23 cellular contexts compared by ENCODE assay signal in the genomic region with DNA sequence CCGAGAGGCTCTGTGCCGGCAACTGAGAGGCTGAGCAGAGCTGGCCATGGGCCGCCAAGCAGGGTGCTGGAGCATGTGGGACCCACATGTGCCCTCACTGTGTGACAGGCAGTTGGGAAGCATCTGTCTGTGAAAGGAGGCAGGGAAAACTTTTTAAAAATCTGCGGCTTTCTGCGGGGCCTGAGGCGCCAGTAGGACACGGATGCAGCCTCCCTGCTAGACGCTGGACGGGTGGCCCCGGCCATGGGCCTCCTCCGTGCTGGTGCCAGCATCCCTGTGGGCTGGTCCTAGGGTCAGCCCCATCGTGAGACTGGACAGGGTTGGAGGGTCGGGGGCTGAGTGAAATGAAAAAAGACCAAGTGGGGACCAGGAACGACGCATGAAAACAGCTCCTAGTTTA. TPM values are rescaled to one million over a fixed set of nuclear protein-coding genes. Genes with fewer than 3 reads are reported as not detected.
DNase-seq lines count a peak whose midpoint lies in the region; ATAC-seq and TF ChIP-seq lines count a peak whose summit lies in the region.
"Had no signal": no experiment of that assay in that cellular context is flagged by ENCODE, and none has a peak within 500 bp of the region (broad histone marks: within the 10 kb centered on the region; RNA-seq: fewer than 3 reads in every experiment).

No MANE protein-coding gene starts in this region.

- no peaks in the 10 kb centered on the region for H3K79me1 ChIP-seq in trophoblast cell (ENCODE audit: low read length)

- no peak overlapping the region for H4K12ac ChIP-seq in trophoblast cell (ENCODE audit: low read depth, low read length)

- no peak overlapping the region for H3K23ac ChIP-seq in trophoblast cell (ENCODE audit: low read length)

- H3K36me3 Mint-ChIP-seq in nephron progenitor cell (ENCODE audit: low read depth), result peaks cover 41% of the 10 kb centered on the region

- H2BK12ac ChIP-seq in trophoblast cell (ENCODE audit: low read length), result no peak overlapping the region

- H3K4me1 ChIP-seq in trophoblast cell (ENCODE audit: control insufficient read depth in 1 of 2, insufficient read depth in 2 of 2, low read length in 2 of 2), result no peaks in the 10 kb centered on the region
- no peaks in the 10 kb centered on the region for H3K4me1 ChIP-seq in esophagus squamous epithelium

- WGBS in trophoblast cell (ENCODE audit: extremely low coverage, insufficient coverage, insufficient read length), result no CpG with 5 or more reads among the region's 15 CpGs
- WGBS in esophagus squamous epithelium, 2 donors, result 89 to 93% methylated on average over 13 to 14 of the region's 15 CpGs

- H3K4me1 Mint-ChIP-seq in nephron progenitor cell, result peaks cover 47% of the 10 kb centered on the region

- no peak overlapping the region for H2AK5ac ChIP-seq in trophoblast cell (ENCODE audit: low read length)

- intact Hi-C loops in esophagus squamous epithelium (cut with DNase I), result no loop called here

- no peak overlapping the region for H2BK120ac ChIP-seq in trophoblast cell (ENCODE audit: insufficient read depth, low read length, poor library complexity)

- no peaks in the 10 kb centered on the region for H3K9me3 ChIP-seq in trophoblast cell (ENCODE audit: insufficient read depth, low read depth, low read length)
- H3K9me3 ChIP-seq in esophagus squamous epithelium, result no peaks in the 10 kb centered on the region
- H3K9me3 ChIP-seq: BE2C, BLaER1 had no signal

- peak overlapping the region; percentile 61 for H3K27ac Mint-ChIP-seq in nephron progenitor cell
- H3K27ac Mint-ChIP-seq: CD4-positive, CD25-positive, alpha-beta regulatory T cell; CD8-positive, alpha-beta memory T cell had no signal

- no peaks in the 10 kb centered on the region for H3K79me2 ChIP-seq in trophoblast cell (ENCODE audit: control insufficient read depth, insufficient read depth, low read length, poor library complexity)

- no peak overlapping the region for H3K4me3 ChIP-seq in trophoblast cell (ENCODE audit: low read depth, low read length)
- no peak overlapping the region for H3K4me3 ChIP-seq in esophagus squamous epithelium
- H3K4me3 ChIP-seq: BLaER1, GM12878 had no signal

- peak; percentile 33 for DNase-seq in cerebellum (ENCODE audit: low spot score)
- no peak for DNase-seq in nephron progenitor cell
- DNase-seq in trophoblast cell, result peak; percentile 65 to 96
- DNase-seq in esophagus squamous epithelium (lab: John Stamatoyannopoulos, UW), result no peak
- no peak for DNase-seq in KG1 (lab: John Stamatoyannopoulos, UW)
- DNase-seq: 8988T; ACHN; BE2C; CD4-positive, alpha-beta memory T cell; CD4-positive, CD25-positive, alpha-beta regulatory T cell; CD8-positive, alpha-beta memory T cell; COR-L47; DMS 273 treated with DMSO at 0.1 percent for 48 hours; DMS153; DMS53; DMS79; DND-41; EL; GDM1 had no signal

- no peak overlapping the region for H3K4ac ChIP-seq in trophoblast cell (ENCODE audit: low read depth, low read length)

- H3K14ac ChIP-seq in trophoblast cell (ENCODE audit: low read length), result no peak overlapping the region

- H3K27ac ChIP-seq in trophoblast cell (ENCODE audit: low read depth, low read length) (no peak overlapping the region), esophagus squamous epithelium (no peak overlapping the region)
- H3K27ac ChIP-seq: BLaER1 had no signal

- H4K91ac ChIP-seq in trophoblast cell (ENCODE audit: low read depth, low read length), result no peak overlapping the region

- H3K9me3 Mint-ChIP-seq in nephron progenitor cell, result no peaks in the 10 kb centered on the region
- H3K9me3 Mint-ChIP-seq: CD4-positive, alpha-beta memory T cell; CD4-positive, CD25-positive, alpha-beta regulatory T cell; CD8-positive, alpha-beta memory T cell had no signal

- H3K27me3 ChIP-seq in trophoblast cell (ENCODE audit: insufficient read depth, low read length) (no peaks in the 10 kb centered on the region), esophagus squamous epithelium (no peaks in the 10 kb centered on the region)
- H3K27me3 ChIP-seq: BE2C, BLaER1 had no signal

- no peak overlapping the region for H2AFZ ChIP-seq in trophoblast cell (ENCODE audit: insufficient read depth, low read length, poor library complexity)

- H3K4me2 ChIP-seq in trophoblast cell (ENCODE audit: low read length), result no peak overlapping the region
- H3K4me2 ChIP-seq: BLaER1 had no signal

- H4K8ac ChIP-seq in trophoblast cell (ENCODE audit: low read depth, low read length), result no peak overlapping the region

- H2BK5ac ChIP-seq in trophoblast cell (ENCODE audit: low read depth, low read length, poor library complexity), result no peak overlapping the region

- no peaks in the 10 kb centered on the region for H3K27me3 Mint-ChIP-seq in nephron progenitor cell (ENCODE audit: low read depth, poor library complexity)
- H3K27me3 Mint-ChIP-seq: CD4-positive, alpha-beta memory T cell; CD4-positive, CD25-positive, alpha-beta regulatory T cell; CD8-positive, alpha-beta memory T cell had no signal

- H3K9ac ChIP-seq in trophoblast cell (ENCODE audit: low read length), result no peak overlapping the region
- H3K9ac ChIP-seq: BLaER1 had no signal

- H3K4me3 Mint-ChIP-seq in nephron progenitor cell, result no peak overlapping the region
- H3K4me3 Mint-ChIP-seq: CD14-positive monocyte; CD4-positive, alpha-beta memory T cell; CD4-positive, CD25-positive, alpha-beta regulatory T cell had no signal

- no peak overlapping the region for H3K18ac ChIP-seq in trophoblast cell (ENCODE audit: low read length)

- no peak for TF ChIP-seq CTCF in nephron progenitor cell (IDR thresholded peaks at IDR 0.05)
- TF ChIP-seq CTCF in esophagus squamous epithelium (IDR thresholded peaks at IDR 0.05), result no peak

- ATAC-seq in GM19023 (IDR thresholded peaks at IDR 0.05; ENCODE audit: unreplicated experiment), result no peak
- ATAC-seq: GM12878 had no signal

- peaks cover 53 to 59% of the 10 kb centered on the region in 2 experiments for H3K36me3 ChIP-seq in trophoblast cell (ENCODE audit: control insufficient read depth in 1 of 2, insufficient read depth in 2 of 2, low read length in 2 of 2)
- H3K36me3 ChIP-seq in esophagus squamous epithelium, result peaks cover 0 to 76% (median 14%) of the 10 kb centered on the region in 3 donors

- no peak for TF ChIP-seq POLR2A in esophagus squamous epithelium (IDR thresholded peaks at IDR 0.05)

RNA-seq across cellular contexts. Expression of gene DCUN1D2, which starts 20.9 kb away (rescaled TPM):
- total RNA-seq in cerebellum (44.5 TPM), esophagus squamous epithelium (10 to 100 TPM in 1 of 4 donors, 1 to 10 TPM in 3; 4.7 to 14.1 (median 7.7) TPM)
- 15.9 and 16.7 TPM in 2 replicates for polyA plus RNA-seq in trophoblast cell (2013)

RNA-seq across cellular contexts. Expression of gene ADPRHL1, which starts 58.1 kb away (rescaled TPM):
- total RNA-seq in cerebellum, result 5.0 TPM
- 1.4 TPM in 2 replicates for polyA plus RNA-seq in trophoblast cell (2013)
- total RNA-seq in esophagus squamous epithelium, result 1 to 10 TPM in 3 of 4 donors, under 1 TPM in 1; 0.31 to 3.5 (median 2.2) TPM

Comparison
In these comparisons a context has a peak if more than half of its experiments do, and no peak if none do; other contexts are left out.
1. DNase-seq: peak in cerebellum (single experiment) and trophoblast cell (2 of 2); none in nephron progenitor cell (single experiment), esophagus squamous epithelium (single experiment) and KG1 (single experiment).